2 cellular contexts compared by ENCODE assay signal in the genomic region with DNA sequence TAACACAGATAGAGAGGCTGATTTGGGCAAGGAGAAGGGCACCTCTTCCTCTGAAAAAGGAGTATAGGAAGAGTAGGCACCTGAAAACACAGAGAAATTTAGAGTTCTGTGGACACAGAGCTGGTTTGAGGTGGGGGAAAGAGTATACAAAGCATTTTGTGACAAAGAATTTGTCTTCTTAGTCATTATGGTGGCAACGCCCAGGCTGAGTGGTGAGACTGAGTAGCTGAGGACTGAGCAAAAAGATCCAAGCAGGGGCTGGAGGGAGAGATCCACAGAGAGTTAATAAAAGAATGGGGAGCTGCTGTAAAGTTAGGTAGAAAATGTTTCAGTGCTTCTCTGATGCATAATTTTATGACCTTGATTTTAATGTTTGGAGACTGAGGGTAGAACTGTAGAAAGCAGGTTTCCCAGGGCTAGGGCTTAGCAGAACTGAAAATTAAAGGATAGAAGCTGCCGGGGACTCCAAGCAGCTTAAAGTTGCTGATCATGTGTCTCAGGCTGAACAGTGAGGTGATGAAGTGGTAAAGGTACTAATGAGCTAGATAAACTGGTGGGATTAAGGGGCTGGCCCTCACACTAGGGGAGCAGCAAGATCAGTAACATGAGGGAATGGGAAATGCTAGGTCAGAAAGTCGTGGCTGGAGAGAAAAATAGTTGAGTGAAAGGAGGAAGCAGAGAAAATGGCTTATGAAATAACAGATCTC.
TF ChIP-seq lines count a peak whose summit lies in the region.

No MANE protein-coding gene starts in this region.

TF ChIP-seq in A549, 52 proteins besides CTCF, POLR2A, EP300 and RAD21:
- TF ChIP-seq EHMT2 (IDR thresholded peaks at IDR 0.05; ENCODE audit: low read depth) (no peak), FOSL2 (IDR thresholded peaks at IDR 0.05) (no peak), FOSL2 (CRISPR knock-in tag; IDR thresholded peaks at IDR 0.05) (peak; percentile 30; the same call in 1 of the 2 replicates)

TF ChIP-seq in K562, 482 proteins besides CTCF, POLR2A, EP300 and RAD21:
- TF ChIP-seq RBM25 (IDR thresholded peaks at IDR 0.05; ENCODE audit: low read depth, low read length, severe bottlenecking) (no peak), ZNF282 (CRISPR knock-in tag; IDR thresholded peaks at IDR 0.05) (no peak), RBM34 (IDR thresholded peaks at IDR 0.05; ENCODE audit: borderline replicate concordance, insufficient read depth, low read length) (no peak), ZC3H8 (IDR thresholded peaks at IDR 0.05) (no peak), FOXP1 (CRISPR knock-in tag; IDR thresholded peaks at IDR 0.05) (no peak), NEUROD1 (IDR thresholded peaks at IDR 0.05; ENCODE audit: borderline replicate concordance, low read depth, low read length, partially characterized antibody) (no peak)
- TF ChIP-seq, protein P1, sequence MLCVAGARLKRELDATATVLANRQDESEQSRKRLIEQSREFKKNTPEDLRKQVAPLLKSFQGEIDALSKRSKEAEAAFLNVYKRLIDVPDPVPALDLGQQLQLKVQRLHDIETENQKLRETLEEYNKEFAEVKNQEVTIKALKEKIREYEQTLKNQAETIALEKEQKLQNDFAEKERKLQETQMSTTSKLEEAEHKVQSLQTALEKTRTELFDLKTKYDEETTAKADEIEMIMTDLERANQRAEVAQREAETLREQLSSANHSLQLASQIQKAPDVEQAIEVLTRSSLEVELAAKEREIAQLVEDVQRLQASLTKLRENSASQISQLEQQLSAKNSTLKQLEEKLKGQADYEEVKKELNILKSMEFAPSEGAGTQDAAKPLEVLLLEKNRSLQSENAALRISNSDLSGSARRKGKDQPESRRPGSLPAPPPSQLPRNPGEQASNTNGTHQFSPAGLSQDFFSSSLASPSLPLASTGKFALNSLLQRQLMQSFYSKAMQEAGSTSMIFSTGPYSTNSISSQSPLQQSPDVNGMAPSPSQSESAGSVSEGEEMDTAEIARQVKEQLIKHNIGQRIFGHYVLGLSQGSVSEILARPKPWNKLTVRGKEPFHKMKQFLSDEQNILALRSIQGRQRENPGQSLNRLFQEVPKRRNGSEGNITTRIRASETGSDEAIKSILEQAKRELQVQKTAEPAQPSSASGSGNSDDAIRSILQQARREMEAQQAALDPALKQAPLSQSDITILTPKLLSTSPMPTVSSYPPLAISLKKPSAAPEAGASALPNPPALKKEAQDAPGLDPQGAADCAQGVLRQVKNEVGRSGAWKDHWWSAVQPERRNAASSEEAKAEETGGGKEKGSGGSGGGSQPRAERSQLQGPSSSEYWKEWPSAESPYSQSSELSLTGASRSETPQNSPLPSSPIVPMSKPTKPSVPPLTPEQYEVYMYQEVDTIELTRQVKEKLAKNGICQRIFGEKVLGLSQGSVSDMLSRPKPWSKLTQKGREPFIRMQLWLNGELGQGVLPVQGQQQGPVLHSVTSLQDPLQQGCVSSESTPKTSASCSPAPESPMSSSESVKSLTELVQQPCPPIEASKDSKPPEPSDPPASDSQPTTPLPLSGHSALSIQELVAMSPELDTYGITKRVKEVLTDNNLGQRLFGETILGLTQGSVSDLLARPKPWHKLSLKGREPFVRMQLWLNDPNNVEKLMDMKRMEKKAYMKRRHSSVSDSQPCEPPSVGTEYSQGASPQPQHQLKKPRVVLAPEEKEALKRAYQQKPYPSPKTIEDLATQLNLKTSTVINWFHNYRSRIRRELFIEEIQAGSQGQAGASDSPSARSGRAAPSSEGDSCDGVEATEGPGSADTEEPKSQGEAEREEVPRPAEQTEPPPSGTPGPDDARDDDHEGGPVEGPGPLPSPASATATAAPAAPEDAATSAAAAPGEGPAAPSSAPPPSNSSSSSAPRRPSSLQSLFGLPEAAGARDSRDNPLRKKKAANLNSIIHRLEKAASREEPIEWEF (CRISPR knock-in tag; IDR thresholded peaks at IDR 0.05), result no peak
